ENCODE assay signal across 23 cellular contexts in genomic region chr16:48139517-48139916, GRCh38. TPM values are rescaled to one million over a fixed set of nuclear protein-coding genes. Genes with fewer than 3 reads are reported as not detected.
DNase-seq lines count a peak whose midpoint lies in the region; ATAC-seq, FAIRE-seq and TF ChIP-seq lines count a peak whose summit lies in the region.
"Had no signal": no experiment of that assay in that cellular context is flagged by ENCODE, and none has a peak within 500 bp of the region (broad histone marks: within the 10 kb centered on the region; RNA-seq: fewer than 3 reads in every experiment).

No MANE protein-coding gene starts in this region.

- H3K27ac Mint-ChIP-seq in GM23338, result no peak overlapping the region
- H3K27ac Mint-ChIP-seq in activated CD4-positive, alpha-beta memory T cell treated with anti-CD3 and anti-CD28 coated beads for 36 hours, result no peak overlapping the region
- H3K27ac Mint-ChIP-seq: CD4-positive, CD25-positive, alpha-beta regulatory T cell; CD8-positive, alpha-beta memory T cell had no signal

- no peak overlapping the region for H3K9ac ChIP-seq in HCT116 (ENCODE audit: low read length)
- no peak overlapping the region for H3K9ac ChIP-seq in H1 (replicated peaks in 1 of 4; ENCODE audit: extremely low read depth in 1 of 4, low read depth in 3 of 4, low read length in 3 of 4)

- no peak overlapping the region for H4K8ac ChIP-seq in H1 (ENCODE audit: extremely low read depth, insufficient read depth, low read length)

- H3K9me2 ChIP-seq in GM23338 (ENCODE audit: insufficient read depth) (peaks cover 14% of the 10 kb centered on the region; the same call in 1 of the 2 replicates), HCT116 (ENCODE audit: insufficient read depth) (no peaks in the 10 kb centered on the region)

- no TSS peak for BruUV-seq in HCT116 (replicated peaks; lab: Mats Ljungman, UMichigan)

- H3K79me2 ChIP-seq in GM23338 (replicated peaks; ENCODE audit: insufficient read depth) (no peaks in the 10 kb centered on the region), HCT116 (ENCODE audit: insufficient read depth, low read length) (no peaks in the 10 kb centered on the region), H1 (ENCODE audit: control insufficient read depth in 1 of 2, insufficient read depth in 2 of 2, low read length in 2 of 2) (no peaks in the 10 kb centered on the region)

- H3K4me3 ChIP-seq in GM23338 (no peak overlapping the region), HCT116 (replicated peaks in 1 of 2; ENCODE audit: low read depth in 1 of 2, low read length in 2 of 2) (no peak overlapping the region), H1 (ENCODE audit: extremely low read depth in 1 of 4, insufficient read depth in 2 of 4, low read depth in 3 of 4, low read length in 4 of 4) (no peak overlapping the region)
- H3K4me3 ChIP-seq: GM12878, HAP-1 had no signal

- no peak overlapping the region for H2BK12ac ChIP-seq in H1 (ENCODE audit: low read depth, low read length)

- H3K56ac ChIP-seq in H1 (replicated peaks; ENCODE audit: insufficient read length, low read depth, low read length), result no peak overlapping the region

- H4K5ac ChIP-seq in H1 (ENCODE audit: insufficient read length, low read depth, low read length), result no peak overlapping the region

- no peak for FAIRE-seq in H1 (lab: Jason Lieb, UNC)
- FAIRE-seq: A204.1, GM12878 had no signal

- H2BK120ac ChIP-seq in H1 (replicated peaks; ENCODE audit: low read depth, low read length), result no peak overlapping the region

- H3K4me1 ChIP-seq in GM23338 (ENCODE audit: insufficient read depth) (no peaks in the 10 kb centered on the region), HCT116 (ENCODE audit: control insufficient read depth in 1 of 2, insufficient read depth in 2 of 2, low read length in 2 of 2) (peaks cover 0 to 4% of the 10 kb centered on the region in 2 experiments; a peak in 1 of 4 replicates), H1 (replicated peaks in 1 of 4; ENCODE audit: control insufficient read depth in 3 of 4, insufficient read depth in 4 of 4, low read length in 3 of 4) (no peaks in the 10 kb centered on the region)
- H3K4me1 ChIP-seq: BE2C, HAP-1 had no signal

- RAD21 ChIA-PET in HCT116 (lab: Charles Lee; ENCODE audit: low non-redundant PET in 1 of 2, low total read pairs in 2 of 2, uncharacterized antibody in 2 of 2, unreplicated experiment in 2 of 2), result no interaction called here

- no peaks in the 10 kb centered on the region; the same call in 2 of the 3 replicates for H3K9me3 Mint-ChIP-seq in GM23338
- H3K9me3 Mint-ChIP-seq in activated CD4-positive, alpha-beta memory T cell treated with anti-CD3 and anti-CD28 coated beads for 36 hours, result no peaks in the 10 kb centered on the region

- peaks cover 7% of the 10 kb centered on the region; the same call in 2 of the 3 replicates for H3K4me1 Mint-ChIP-seq in GM23338
- no peaks in the 10 kb centered on the region for H3K4me1 Mint-ChIP-seq in activated CD4-positive, alpha-beta memory T cell treated with anti-CD3 and anti-CD28 coated beads for 36 hours (ENCODE audit: low read depth)
- H3K4me1 Mint-ChIP-seq: CD4-positive, CD25-positive, alpha-beta regulatory T cell; CD8-positive, alpha-beta memory T cell had no signal

- no peak overlapping the region for H3K23ac ChIP-seq in H1 (ENCODE audit: insufficient read length)

- TF ChIP-seq CTCF in GM23338 (conservative IDR thresholded peaks at IDR 0.05; ENCODE audit: low read depth in 2 of 2) (no peak), HCT116 (IDR thresholded peaks at IDR 0.05 in 2 of 3, conservative IDR thresholded peaks at IDR 0.05 in 1 of 3; ENCODE audit: borderline replicate concordance in 1 of 3, insufficient read depth in 1 of 3, low read depth in 2 of 3, low read length in 2 of 3) (no peak), H1 (IDR thresholded peaks at IDR 0.05; ENCODE audit: control extremely low read depth in 1 of 3, insufficient read depth in 1 of 3, low read depth in 1 of 3, low read length in 3 of 3) (no peak)

- H3K23me2 ChIP-seq in H1 (ENCODE audit: low read depth, low read length), result no peaks in the 10 kb centered on the region

- H3K36me3 Mint-ChIP-seq in GM23338 (ENCODE audit: low read depth), result no peaks in the 10 kb centered on the region
- H3K36me3 Mint-ChIP-seq in activated CD4-positive, alpha-beta memory T cell treated with anti-CD3 and anti-CD28 coated beads for 36 hours, result no peaks in the 10 kb centered on the region
- H3K36me3 Mint-ChIP-seq: CD4-positive, CD25-positive, alpha-beta regulatory T cell; CD8-positive, alpha-beta memory T cell had no signal

- no peak for TF ChIP-seq POLR2A in HCT116 (IDR thresholded peaks at IDR 0.05; ENCODE audit: borderline replicate concordance, extremely low read depth, insufficient read depth, insufficient read length)
- TF ChIP-seq POLR2A in H1 (IDR thresholded peaks at IDR 0.05; ENCODE audit: control extremely low read depth in 1 of 2, low read depth in 2 of 2, low read length in 2 of 2), result no peak

- TF ChIP-seq RAD21 in HCT116 (IDR thresholded peaks at IDR 0.05; ENCODE audit: low read depth) (no peak), H1 (IDR thresholded peaks at IDR 0.05 in 1 of 2, conservative IDR thresholded peaks at IDR 0.05 in 1 of 2; ENCODE audit: low read depth in 2 of 2, low read length in 2 of 2) (no peak)

- no peak overlapping the region for H3K18ac ChIP-seq in H1 (ENCODE audit: extremely low read depth, low read length)

- CTCF ChIA-PET in HCT116 (lab: Charles Lee) (no interaction called here), H1 (lab: Charles Lee; ENCODE audit: partially characterized antibody) (interaction anchor here (0.6 to 1.7 kb wide), 5 partner anchors 15 to 1511 kb away, joined by 3 to 7 read pairs (median 3); no protein-coding TSS in a partner anchor)
- CTCF ChIA-PET in activated CD4-positive, alpha-beta memory T cell treated with anti-CD3 and anti-CD28 coated beads for 36 hours (lab: Charles Lee), result no interaction called here

- H3K79me1 ChIP-seq in H1 (ENCODE audit: low read depth, low read length), result no peaks in the 10 kb centered on the region

- no peaks in the 10 kb centered on the region for H3F3A ChIP-seq in GM23338 (replicated peaks; ENCODE audit: low read depth)

- no peak overlapping the region for H2BK20ac ChIP-seq in H1 (ENCODE audit: low read length)

- no peak overlapping the region for H3K4ac ChIP-seq in H1 (replicated peaks; ENCODE audit: insufficient read length, low read depth, low read length)

- H3K27me3 ChIP-seq in GM23338 (ENCODE audit: insufficient read depth), result no peaks in the 10 kb centered on the region
- no peaks in the 10 kb centered on the region for H3K27me3 ChIP-seq in HCT116 (ENCODE audit: insufficient read depth, low read length)
- H3K27me3 ChIP-seq in H1 (replicated peaks in 1 of 4; ENCODE audit: control insufficient read depth in 3 of 4, extremely low read depth in 1 of 4, insufficient read depth in 3 of 4, low read length in 3 of 4), result no peaks in the 10 kb centered on the region
- H3K27me3 ChIP-seq: BE2C had no signal

- no peaks in the 10 kb centered on the region for H4K20me1 ChIP-seq in GM23338 (replicated peaks; ENCODE audit: insufficient read depth)
- H4K20me1 ChIP-seq in HCT116 (ENCODE audit: insufficient read depth), result no peaks in the 10 kb centered on the region
- H4K20me1 ChIP-seq in H1 (replicated peaks in 1 of 2; ENCODE audit: control insufficient read depth in 1 of 2, insufficient read depth in 2 of 2, low read length in 2 of 2), result no peaks in the 10 kb centered on the region

- intact Hi-C loops in HCT116 (cut with micrococcal nuclease), result no loop called here
- intact Hi-C loops in posterior vena cava (cut with DNase I), result no loop called here
- intact Hi-C loops in activated CD4-positive, alpha-beta memory T cell treated with anti-CD3 and anti-CD28 coated beads for 36 hours (cut with micrococcal nuclease), result no loop called here

- peak overlapping the region; percentile 74 for H2AFZ ChIP-seq in GM23338
- H2AFZ ChIP-seq in HCT116 (ENCODE audit: low read depth, low read length, poor library complexity, severe bottlenecking), result peak overlapping the region; percentile 26
- peak overlapping the region; percentile 95; the same call in 1 of the 2 replicates for H2AFZ ChIP-seq in H1 (ENCODE audit: low read length)

- no peak overlapping the region for H3K4me2 ChIP-seq in GM23338
- H3K4me2 ChIP-seq in HCT116 (ENCODE audit: low read length), result no peak overlapping the region
- no peak overlapping the region for H3K4me2 ChIP-seq in H1 (ENCODE audit: insufficient read depth in 1 of 2, low read depth in 2 of 2, low read length in 2 of 2)

- H3K9me3 ChIP-seq in HCT116 (ENCODE audit: control insufficient read depth in 1 of 2, insufficient read depth in 1 of 2, low read depth in 1 of 2, low read length in 2 of 2) (no peaks in the 10 kb centered on the region), H1 (ENCODE audit: insufficient read depth in 2 of 2, low read depth in 1 of 2, low read length in 1 of 2) (no peaks in the 10 kb centered on the region)
- H3K9me3 ChIP-seq: BE2C, HAP-1 had no signal

- no peak for TF ChIP-seq EP300 in H1 (IDR thresholded peaks at IDR 0.05; ENCODE audit: borderline replicate concordance in 1 of 2, low read depth in 2 of 2, low read length in 2 of 2)

- no peak overlapping the region for H3K4me3 Mint-ChIP-seq in GM23338
- H3K4me3 Mint-ChIP-seq in activated CD4-positive, alpha-beta memory T cell treated with anti-CD3 and anti-CD28 coated beads for 36 hours, result no peak overlapping the region
- H3K4me3 Mint-ChIP-seq: CD4-positive, CD25-positive, alpha-beta regulatory T cell; CD8-positive, alpha-beta memory T cell had no signal

- H3K36me3 ChIP-seq in GM23338 (ENCODE audit: insufficient read depth) (no peaks in the 10 kb centered on the region), HCT116 (ENCODE audit: control insufficient read depth in 1 of 2, insufficient read depth in 2 of 2, low read length in 2 of 2) (no peaks in the 10 kb centered on the region), H1 (ENCODE audit: control insufficient read depth in 2 of 4, insufficient read depth in 4 of 4, low read length in 3 of 4) (no peaks in the 10 kb centered on the region)
- H3K36me3 ChIP-seq: BE2C, HAP-1 had no signal

- H3K27ac ChIP-seq in GM23338 (ENCODE audit: low read depth), result no peak overlapping the region
- no peak overlapping the region for H3K27ac ChIP-seq in HCT116 (ENCODE audit: low read depth, low read length)
- no peak overlapping the region for H3K27ac ChIP-seq in H1 (ENCODE audit: low read depth, low read length)

- POLR2A ChIA-PET in HCT116 (lab: Charles Lee), result no interaction called here
- POLR2A ChIA-PET in H1 (lab: Charles Lee; ENCODE audit: partially characterized antibody), result no interaction called here
- POLR2A ChIA-PET in activated CD4-positive, alpha-beta memory T cell treated with anti-CD3 and anti-CD28 coated beads for 36 hours (lab: Charles Lee), result no interaction called here

- 95% methylated on average over 3 of the region's 3 CpGs; no CpG with 5 or more reads in 1 of the 2 experiments for WGBS in H1 (ENCODE audit: extremely low coverage in 1 of 2, insufficient coverage in 1 of 2, insufficient read length in 1 of 2, insufficient replicate concordance in 2 of 2, low coverage in 1 of 2, low lambda C conversion rate in 2 of 2, missing lambda C conversion rate in 1 of 2), 2 experiments

- peak; percentile 22 for DNase-seq in GM23338 (ENCODE audit: low spot score)
- DNase-seq in HCT116 (ENCODE audit: low read depth, low spot score), result no peak
- no peak for DNase-seq in H1 (ENCODE audit: low read depth in 1 of 2, low spot score in 2 of 2)
- peak; percentile 54 for DNase-seq in posterior vena cava (ENCODE audit: low spot score)
- no peak for DNase-seq in activated CD4-positive, alpha-beta memory T cell treated with anti-CD3 and anti-CD28 coated beads for 36 hours
- no peak for DNase-seq in occipital lobe (lab: John Stamatoyannopoulos, UW)
- DNase-seq: ACHN; BE2C; C1 segment of cervical spinal cord; CD4-positive, CD25-positive, alpha-beta regulatory T cell; CD8-positive, alpha-beta memory T cell; COR-L47; DMS 273 treated with DMSO at 0.1 percent for 48 hours; DMS53; DND-41; EL; IMR-90 had no signal

- no peak for ATAC-seq in GM23338
- no peak for ATAC-seq in HCT116
- ATAC-seq: GM12878 had no signal

- H3K27me3 Mint-ChIP-seq in GM23338 (ENCODE audit: insufficient read depth, low read depth, poor library complexity), result peaks cover 5% of the 10 kb centered on the region
- peaks cover 4% of the 10 kb centered on the region for H3K27me3 Mint-ChIP-seq in activated CD4-positive, alpha-beta memory T cell treated with anti-CD3 and anti-CD28 coated beads for 36 hours

- no peak overlapping the region for H4K91ac ChIP-seq in H1 (replicated peaks; ENCODE audit: insufficient read length, low read length)

- H2BK15ac ChIP-seq in H1 (ENCODE audit: low read length), result no peak overlapping the region

- no peak overlapping the region for H3K14ac ChIP-seq in H1 (ENCODE audit: insufficient read length)

- no peak overlapping the region for H2AK5ac ChIP-seq in H1 (ENCODE audit: low read depth, low read length)

- H2BK5ac ChIP-seq in H1 (ENCODE audit: low read depth, low read length), result no peak overlapping the region

RNA-seq across cellular contexts. Expression of gene ABCC12, which starts 16.3 kb away (rescaled TPM):
- not detected in 2 replicates for total RNA-seq in GM23338 (2014; rRNA removed; shearing (Covaris generic))
- polyA plus RNA-seq in GM23338 (2016; fragmentation: Nextera tagmentation; extraction: Ambion mirVana) (not detected in 2 replicates), H1 (2011; rRNA removed) (0.02 and 0.05 TPM in 2 replicates)
- total RNA-seq in HCT116 (2021; ENCODE audit: unreplicated experiment) (not detected), posterior vena cava (not detected), occipital lobe (1.2 TPM)
- not detected in 2 replicates for polyA plus RNA-seq in HCT116 (2012)
- total RNA-seq in H1 (2021; fragmentation: NEBNext Ultra II Directional; extraction: Animal tissue kit (Norgen Biotek cat#: 25700)), result not detected in 2 replicates
- polyA plus RNA-seq in H1 (2011; cell fraction: cytosol; rRNA removed), result 0.04 TPM
- 0.09 TPM for polyA plus RNA-seq in H1 (2011; cell fraction: nucleus; rRNA removed)
- polyA plus RNA-seq in H1 (2012, experiment 1 of 2), result not detected in 4 replicates
- not detected for polyA plus RNA-seq in H1 (2012, experiment 2 of 2)
- not detected for polyA plus RNA-seq in H1 (2013, experiment 1 of 2)
- 0.02 TPM for polyA plus RNA-seq in H1 (2013, experiment 2 of 2)
- 0.16 TPM in 1 of 2 replicates, not detected in the other for polyA minus RNA-seq in H1 (2011; rRNA and poly(A)+ RNA removed)
- not detected for polyA minus RNA-seq in H1 (2011; cell fraction: cytosol; rRNA and poly(A)+ RNA removed)
- not detected for polyA minus RNA-seq in H1 (2011; cell fraction: nucleus; rRNA and poly(A)+ RNA removed)
- total RNA-seq in activated CD4-positive, alpha-beta memory T cell treated with anti-CD3 and anti-CD28 coated beads for 36 hours, result not detected
- total RNA-seq: CD4-positive, CD25-positive, alpha-beta regulatory T cell; CD8-positive, alpha-beta memory T cell; G401; GM12878; H4; HT-29 had no signal
- polyA plus RNA-seq: CD4-positive, CD25-positive, alpha-beta regulatory T cell; CD8-positive, alpha-beta memory T cell; IMR-90 had no signal

Comparison
In these comparisons a context has a peak if more than half of its experiments do, and no peak if none do; other contexts are left out.
1. DNase-seq: peak in GM23338 (single experiment) and posterior vena cava (single experiment); none in HCT116 (single experiment), H1 (0 of 2), activated CD4-positive, alpha-beta memory T cell treated with anti-CD3 and anti-CD28 coated beads for 36 hours (single experiment) and occipital lobe (single experiment).
2. H2AFZ ChIP-seq: peak in every context shown above with its lines; median percentile 95 in H1; 74 in GM23338; 26 in HCT116.